1 cellular context compared by ENCODE assay signal in the genomic region with DNA sequence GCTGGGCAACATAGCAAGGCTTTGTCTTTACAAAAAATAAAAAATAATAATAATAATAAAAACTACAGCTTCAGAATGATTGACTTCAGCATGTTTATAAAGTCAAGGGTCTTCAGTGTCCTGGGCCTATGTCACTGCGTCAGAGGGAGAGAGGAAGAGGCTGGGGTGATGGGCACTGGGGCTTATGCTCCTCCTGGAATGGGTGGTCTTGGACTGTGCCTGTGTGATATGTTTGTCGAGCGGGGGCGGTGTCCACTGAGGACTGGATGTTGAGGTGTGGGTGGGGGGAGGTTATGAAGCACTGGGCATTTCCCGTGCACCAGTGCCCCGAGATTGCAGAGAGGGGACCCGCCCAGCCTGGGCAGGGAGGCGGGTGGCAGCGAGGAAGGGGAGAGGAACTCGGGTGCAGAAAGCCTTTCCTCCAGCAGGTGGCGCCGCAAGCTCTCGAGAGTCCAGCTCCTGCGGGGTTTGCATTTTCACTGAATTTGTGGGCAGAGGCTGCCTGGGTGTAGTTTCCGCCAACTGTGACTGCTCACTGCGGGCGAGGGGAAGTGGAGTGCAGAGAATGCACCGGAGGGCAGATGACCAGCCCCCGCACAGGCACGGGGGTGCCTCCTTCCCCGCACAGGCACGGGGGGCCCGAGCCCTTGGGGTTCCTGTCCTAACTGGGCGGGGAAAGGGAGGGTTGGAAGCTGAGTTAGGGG.
A peak's percentile ranks its signal among the peaks of the same experiment; 100 is the strongest.
TF ChIP-seq lines count a peak whose summit lies in the region.

No MANE protein-coding gene starts in this region.

TF ChIP-seq in K562, 482 proteins besides CTCF, POLR2A, EP300 and RAD21 (continued from another document):
- TF ChIP-seq CREM (IDR thresholded peaks at IDR 0.05; ENCODE audit: low read depth), result 0 out of 2 replicates have a peak, but pooled peaks have one; percentile 28
- TF ChIP-seq RB1 (IDR thresholded peaks at IDR 0.05; ENCODE audit: low read depth), result peak; percentile 52; the same call in 1 of the 2 replicates
- TF ChIP-seq CBX5 (IDR thresholded peaks at IDR 0.05; ENCODE audit: borderline replicate concordance, low read depth), result peak; percentile 48; the same call in 1 of the 2 replicates
- peak in 1 of 2 experiments; percentile 74; a peak in 3 of 4 replicates for TF ChIP-seq MAZ (CRISPR knock-in tag; conservative IDR thresholded peaks at IDR 0.05 in 1 of 2, IDR thresholded peaks at IDR 0.05 in 1 of 2)
- 0 out of 2 replicates have a peak, but pooled peaks have one; percentile 31 for TF ChIP-seq JUND (IDR thresholded peaks at IDR 0.05; ENCODE audit: borderline replicate concordance, low read depth, low read length)
- TF ChIP-seq JUND (tag; IDR thresholded peaks at IDR 0.05; ENCODE audit: borderline replicate concordance, low read depth, low read length), result peak; percentile 22; the same call in 1 of the 3 replicates
- TF ChIP-seq, protein P1, sequence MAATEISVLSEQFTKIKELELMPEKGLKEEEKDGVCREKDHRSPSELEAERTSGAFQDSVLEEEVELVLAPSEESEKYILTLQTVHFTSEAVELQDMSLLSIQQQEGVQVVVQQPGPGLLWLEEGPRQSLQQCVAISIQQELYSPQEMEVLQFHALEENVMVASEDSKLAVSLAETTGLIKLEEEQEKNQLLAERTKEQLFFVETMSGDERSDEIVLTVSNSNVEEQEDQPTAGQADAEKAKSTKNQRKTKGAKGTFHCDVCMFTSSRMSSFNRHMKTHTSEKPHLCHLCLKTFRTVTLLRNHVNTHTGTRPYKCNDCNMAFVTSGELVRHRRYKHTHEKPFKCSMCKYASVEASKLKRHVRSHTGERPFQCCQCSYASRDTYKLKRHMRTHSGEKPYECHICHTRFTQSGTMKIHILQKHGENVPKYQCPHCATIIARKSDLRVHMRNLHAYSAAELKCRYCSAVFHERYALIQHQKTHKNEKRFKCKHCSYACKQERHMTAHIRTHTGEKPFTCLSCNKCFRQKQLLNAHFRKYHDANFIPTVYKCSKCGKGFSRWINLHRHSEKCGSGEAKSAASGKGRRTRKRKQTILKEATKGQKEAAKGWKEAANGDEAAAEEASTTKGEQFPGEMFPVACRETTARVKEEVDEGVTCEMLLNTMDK (IDR thresholded peaks at IDR 0.05; ENCODE audit: borderline replicate concordance, insufficient read depth, low read depth, low read length, poor library complexity, severe bottlenecking), result peak; percentile 64
- peak; percentile 53 for TF ChIP-seq EGR1 (conservative IDR thresholded peaks at IDR 0.05)
- peak; percentile 32; the same call in 1 of the 2 replicates for TF ChIP-seq SPI1 (IDR thresholded peaks at IDR 0.05; ENCODE audit: borderline replicate concordance, low read depth, low read length)
- 0 out of 4 replicates have a peak, but pooled peaks of 1 of the 2 experiments have one; percentile 30 for TF ChIP-seq TBL1XR1 (IDR thresholded peaks at IDR 0.05; ENCODE audit: low read length in 2 of 2)
- TF ChIP-seq, protein P2, sequence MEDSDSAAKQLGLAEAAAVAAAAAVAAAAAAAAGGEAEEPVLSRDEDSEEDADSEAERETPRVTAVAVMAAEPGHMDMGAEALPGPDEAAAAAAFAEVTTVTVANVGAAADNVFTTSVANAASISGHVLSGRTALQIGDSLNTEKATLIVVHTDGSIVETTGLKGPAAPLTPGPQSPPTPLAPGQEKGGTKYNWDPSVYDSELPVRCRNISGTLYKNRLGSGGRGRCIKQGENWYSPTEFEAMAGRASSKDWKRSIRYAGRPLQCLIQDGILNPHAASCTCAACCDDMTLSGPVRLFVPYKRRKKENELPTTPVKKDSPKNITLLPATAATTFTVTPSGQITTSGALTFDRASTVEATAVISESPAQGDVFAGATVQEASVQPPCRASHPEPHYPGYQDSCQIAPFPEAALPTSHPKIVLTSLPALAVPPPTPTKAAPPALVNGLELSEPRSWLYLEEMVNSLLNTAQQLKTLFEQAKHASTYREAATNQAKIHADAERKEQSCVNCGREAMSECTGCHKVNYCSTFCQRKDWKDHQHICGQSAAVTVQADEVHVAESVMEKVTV (CRISPR knock-in tag; IDR thresholded peaks at IDR 0.05), result peak; percentile 76
- no peak for TF ChIP-seq HNRNPL (IDR thresholded peaks at IDR 0.05; ENCODE audit: low read depth, low read length)
- peak; percentile 51; the same call in 1 of the 2 replicates for TF ChIP-seq MTA3 (IDR thresholded peaks at IDR 0.05; ENCODE audit: borderline replicate concordance)
- TF ChIP-seq KDM4B (IDR thresholded peaks at IDR 0.05; ENCODE audit: borderline replicate concordance in 2 of 2, low read depth in 1 of 2), result 0 out of 4 replicates have a peak, but pooled peaks of 1 of the 2 experiments have one; percentile 40
- TF ChIP-seq MEF2D (tag; conservative IDR thresholded peaks at IDR 0.05; ENCODE audit: low read depth), result no peak
- TF ChIP-seq CC2D1A (IDR thresholded peaks at IDR 0.05), result peak; percentile 91
- TF ChIP-seq THRAP3 (IDR thresholded peaks at IDR 0.05; ENCODE audit: borderline replicate concordance), result no peak
- TF ChIP-seq SMAD3 (CRISPR knock-in tag; conservative IDR thresholded peaks at IDR 0.05), result no peak
- peak; percentile 88 for TF ChIP-seq ARID2 (IDR thresholded peaks at IDR 0.05)
- TF ChIP-seq, protein P3, sequence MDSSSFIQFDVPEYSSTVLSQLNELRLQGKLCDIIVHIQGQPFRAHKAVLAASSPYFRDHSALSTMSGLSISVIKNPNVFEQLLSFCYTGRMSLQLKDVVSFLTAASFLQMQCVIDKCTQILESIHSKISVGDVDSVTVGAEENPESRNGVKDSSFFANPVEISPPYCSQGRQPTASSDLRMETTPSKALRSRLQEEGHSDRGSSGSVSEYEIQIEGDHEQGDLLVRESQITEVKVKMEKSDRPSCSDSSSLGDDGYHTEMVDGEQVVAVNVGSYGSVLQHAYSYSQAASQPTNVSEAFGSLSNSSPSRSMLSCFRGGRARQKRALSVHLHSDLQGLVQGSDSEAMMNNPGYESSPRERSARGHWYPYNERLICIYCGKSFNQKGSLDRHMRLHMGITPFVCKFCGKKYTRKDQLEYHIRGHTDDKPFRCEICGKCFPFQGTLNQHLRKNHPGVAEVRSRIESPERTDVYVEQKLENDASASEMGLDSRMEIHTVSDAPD (CRISPR knock-in tag; IDR thresholded peaks at IDR 0.05), result no peak
- peak; percentile 67; the same call in 1 of the 2 replicates for TF ChIP-seq STAG1 (CRISPR knock-in tag; IDR thresholded peaks at IDR 0.05; ENCODE audit: borderline replicate concordance)
- TF ChIP-seq, protein P4, sequence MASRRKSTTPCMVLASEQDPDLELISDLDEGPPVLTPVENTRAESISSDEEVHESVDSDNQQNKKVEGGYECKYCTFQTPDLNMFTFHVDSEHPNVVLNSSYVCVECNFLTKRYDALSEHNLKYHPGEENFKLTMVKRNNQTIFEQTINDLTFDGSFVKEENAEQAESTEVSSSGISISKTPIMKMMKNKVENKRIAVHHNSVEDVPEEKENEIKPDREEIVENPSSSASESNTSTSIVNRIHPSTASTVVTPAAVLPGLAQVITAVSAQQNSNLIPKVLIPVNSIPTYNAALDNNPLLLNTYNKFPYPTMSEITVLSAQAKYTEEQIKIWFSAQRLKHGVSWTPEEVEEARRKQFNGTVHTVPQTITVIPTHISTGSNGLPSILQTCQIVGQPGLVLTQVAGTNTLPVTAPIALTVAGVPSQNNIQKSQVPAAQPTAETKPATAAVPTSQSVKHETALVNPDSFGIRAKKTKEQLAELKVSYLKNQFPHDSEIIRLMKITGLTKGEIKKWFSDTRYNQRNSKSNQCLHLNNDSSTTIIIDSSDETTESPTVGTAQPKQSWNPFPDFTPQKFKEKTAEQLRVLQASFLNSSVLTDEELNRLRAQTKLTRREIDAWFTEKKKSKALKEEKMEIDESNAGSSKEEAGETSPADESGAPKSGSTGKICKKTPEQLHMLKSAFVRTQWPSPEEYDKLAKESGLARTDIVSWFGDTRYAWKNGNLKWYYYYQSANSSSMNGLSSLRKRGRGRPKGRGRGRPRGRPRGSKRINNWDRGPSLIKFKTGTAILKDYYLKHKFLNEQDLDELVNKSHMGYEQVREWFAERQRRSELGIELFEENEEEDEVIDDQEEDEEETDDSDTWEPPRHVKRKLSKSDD (conservative IDR thresholded peaks at IDR 0.05; ENCODE audit: low read length), result no peak
- TF ChIP-seq SRF (CRISPR knock-in tag; IDR thresholded peaks at IDR 0.05), result peak in 1 of 2 experiments; percentile 46; a peak in 1 of 4 replicates
- peak; percentile 56; the same call in 1 of the 2 replicates for TF ChIP-seq HDGF (IDR thresholded peaks at IDR 0.05)
- peak; percentile 27; the same call in 1 of the 2 replicates for TF ChIP-seq HCFC1 (IDR thresholded peaks at IDR 0.05; ENCODE audit: low read depth, low read length)
- 0 out of 4 replicates have a peak, but pooled peaks of 1 of the 2 experiments have one; percentile 20 for TF ChIP-seq NONO (IDR thresholded peaks at IDR 0.05; ENCODE audit: low read depth in 2 of 2, low read length in 1 of 2)
- peak; percentile 38; the same call in 1 of the 2 replicates for TF ChIP-seq POLR2G (IDR thresholded peaks at IDR 0.05; ENCODE audit: low read depth, low read length)
- peak; percentile 42; the same call in 1 of the 2 replicates for TF ChIP-seq CTBP1 (IDR thresholded peaks at IDR 0.05; ENCODE audit: borderline replicate concordance)
- TF ChIP-seq MYNN (IDR thresholded peaks at IDR 0.05), result peak; percentile 58
- TF ChIP-seq MYNN (CRISPR knock-in tag; IDR thresholded peaks at IDR 0.05), result no peak
- TF ChIP-seq MAFG (tag; conservative IDR thresholded peaks at IDR 0.05), result no peak
- TF ChIP-seq ZNF699 (CRISPR knock-in tag; IDR thresholded peaks at IDR 0.05; ENCODE audit: insufficient replicate concordance), result no peak
- no peak for TF ChIP-seq SMARCA4 (IDR thresholded peaks at IDR 0.05)
- TF ChIP-seq, protein P5, sequence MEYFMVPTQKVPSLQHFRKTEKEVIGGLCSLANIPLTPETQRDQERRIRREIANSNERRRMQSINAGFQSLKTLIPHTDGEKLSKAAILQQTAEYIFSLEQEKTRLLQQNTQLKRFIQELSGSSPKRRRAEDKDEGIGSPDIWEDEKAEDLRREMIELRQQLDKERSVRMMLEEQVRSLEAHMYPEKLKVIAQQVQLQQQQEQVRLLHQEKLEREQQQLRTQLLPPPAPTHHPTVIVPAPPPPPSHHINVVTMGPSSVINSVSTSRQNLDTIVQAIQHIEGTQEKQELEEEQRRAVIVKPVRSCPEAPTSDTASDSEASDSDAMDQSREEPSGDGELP (CRISPR knock-in tag; IDR thresholded peaks at IDR 0.05; ENCODE audit: borderline replicate concordance), result peak; percentile 44; the same call in 1 of the 2 replicates
- TF ChIP-seq XRCC5 (IDR thresholded peaks at IDR 0.05; ENCODE audit: low read depth, low read length), result 0 out of 2 replicates have a peak, but pooled peaks have one; percentile 69
- TF ChIP-seq, protein P6, sequence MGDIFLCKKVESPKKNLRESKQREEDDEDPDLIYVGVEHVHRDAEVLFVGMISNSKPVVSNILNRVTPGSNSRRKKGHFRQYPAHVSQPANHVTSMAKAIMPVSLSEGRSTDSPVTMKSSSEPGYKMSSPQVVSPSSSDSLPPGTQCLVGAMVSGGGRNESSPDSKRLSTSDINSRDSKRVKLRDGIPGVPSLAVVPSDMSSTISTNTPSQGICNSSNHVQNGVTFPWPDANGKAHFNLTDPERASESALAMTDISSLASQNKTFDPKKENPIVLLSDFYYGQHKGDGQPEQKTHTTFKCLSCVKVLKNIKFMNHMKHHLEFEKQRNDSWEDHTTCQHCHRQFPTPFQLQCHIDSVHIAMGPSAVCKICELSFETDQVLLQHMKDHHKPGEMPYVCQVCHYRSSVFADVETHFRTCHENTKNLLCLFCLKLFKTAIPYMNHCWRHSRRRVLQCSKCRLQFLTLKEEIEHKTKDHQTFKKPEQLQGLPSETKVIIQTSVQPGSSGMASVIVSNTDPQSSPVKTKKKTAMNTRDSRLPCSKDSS (IDR thresholded peaks at IDR 0.05; ENCODE audit: low read depth, partially characterized antibody), result no peak
